Comparison of ENCODE assay signal across 1 cellular context in genomic region chr12:115341442-115341841, GRCh38.
TF ChIP-seq lines count a peak whose summit lies in the region.

No MANE protein-coding gene starts in this region.

TF ChIP-seq in GM12878, 131 proteins besides CTCF, POLR2A, EP300 and RAD21:
- TF ChIP-seq FOS (IDR thresholded peaks at IDR 0.05; ENCODE audit: borderline replicate concordance, extremely low read depth, insufficient read length): no peak
- no peak for TF ChIP-seq SIN3A (IDR thresholded peaks at IDR 0.05; ENCODE audit: low read depth, low read length)
- no peak for TF ChIP-seq NFYA (IDR thresholded peaks at IDR 0.05; ENCODE audit: borderline replicate concordance, low read depth, low read length)
- TF ChIP-seq, protein P1, sequence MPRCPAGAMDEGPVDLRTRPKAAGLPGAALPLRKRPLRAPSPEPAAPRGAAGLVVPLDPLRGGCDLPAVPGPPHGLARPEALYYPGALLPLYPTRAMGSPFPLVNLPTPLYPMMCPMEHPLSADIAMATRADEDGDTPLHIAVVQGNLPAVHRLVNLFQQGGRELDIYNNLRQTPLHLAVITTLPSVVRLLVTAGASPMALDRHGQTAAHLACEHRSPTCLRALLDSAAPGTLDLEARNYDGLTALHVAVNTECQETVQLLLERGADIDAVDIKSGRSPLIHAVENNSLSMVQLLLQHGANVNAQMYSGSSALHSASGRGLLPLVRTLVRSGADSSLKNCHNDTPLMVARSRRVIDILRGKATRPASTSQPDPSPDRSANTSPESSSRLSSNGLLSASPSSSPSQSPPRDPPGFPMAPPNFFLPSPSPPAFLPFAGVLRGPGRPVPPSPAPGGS (IDR thresholded peaks at IDR 0.05; ENCODE audit: borderline replicate concordance, insufficient read depth, low read depth, low read length, poor library complexity, severe bottlenecking): peak; percentile 83
- 0 out of 2 replicates have a peak, but pooled peaks have one; percentile 30 for TF ChIP-seq ATF2 (IDR thresholded peaks at IDR 0.05; ENCODE audit: low read length)
- TF ChIP-seq JUNB (IDR thresholded peaks at IDR 0.05): peak; percentile 22; the same call in 1 of the 2 replicates
- no peak for TF ChIP-seq KLF5 (IDR thresholded peaks at IDR 0.05; ENCODE audit: partially characterized antibody)
- peak; percentile 21; the same call in 1 of the 2 replicates for TF ChIP-seq NFIC (IDR thresholded peaks at IDR 0.05; ENCODE audit: low read depth, low read length)
- no peak for TF ChIP-seq POU2F2 (IDR thresholded peaks at IDR 0.05; ENCODE audit: borderline replicate concordance, low read depth, low read length)
- TF ChIP-seq BCL11A (IDR thresholded peaks at IDR 0.05; ENCODE audit: low read depth, low read length): peak; percentile 46; the same call in 1 of the 2 replicates
- no peak for TF ChIP-seq NR2F1 (conservative IDR thresholded peaks at IDR 0.05)
- TF ChIP-seq MTA3 (IDR thresholded peaks at IDR 0.05; ENCODE audit: borderline replicate concordance, low read length): no peak
- TF ChIP-seq BHLHE40 (IDR thresholded peaks at IDR 0.05; ENCODE audit: borderline replicate concordance in 1 of 2, low read depth in 2 of 2, low read length in 1 of 2): peak in 1 of 2 experiments; percentile 17; a peak in 1 of 4 replicates
- no peak for TF ChIP-seq SMC3 (IDR thresholded peaks at IDR 0.05; ENCODE audit: borderline replicate concordance, low read length)
- TF ChIP-seq ZNF217 (IDR thresholded peaks at IDR 0.05): no peak
- TF ChIP-seq FOXM1 (IDR thresholded peaks at IDR 0.05; ENCODE audit: low read depth, low read length): 0 out of 2 replicates have a peak, but pooled peaks have one; percentile 16
- no peak for TF ChIP-seq SREBF2 (IDR thresholded peaks at IDR 0.05; ENCODE audit: low read length)
- TF ChIP-seq, protein P2, sequence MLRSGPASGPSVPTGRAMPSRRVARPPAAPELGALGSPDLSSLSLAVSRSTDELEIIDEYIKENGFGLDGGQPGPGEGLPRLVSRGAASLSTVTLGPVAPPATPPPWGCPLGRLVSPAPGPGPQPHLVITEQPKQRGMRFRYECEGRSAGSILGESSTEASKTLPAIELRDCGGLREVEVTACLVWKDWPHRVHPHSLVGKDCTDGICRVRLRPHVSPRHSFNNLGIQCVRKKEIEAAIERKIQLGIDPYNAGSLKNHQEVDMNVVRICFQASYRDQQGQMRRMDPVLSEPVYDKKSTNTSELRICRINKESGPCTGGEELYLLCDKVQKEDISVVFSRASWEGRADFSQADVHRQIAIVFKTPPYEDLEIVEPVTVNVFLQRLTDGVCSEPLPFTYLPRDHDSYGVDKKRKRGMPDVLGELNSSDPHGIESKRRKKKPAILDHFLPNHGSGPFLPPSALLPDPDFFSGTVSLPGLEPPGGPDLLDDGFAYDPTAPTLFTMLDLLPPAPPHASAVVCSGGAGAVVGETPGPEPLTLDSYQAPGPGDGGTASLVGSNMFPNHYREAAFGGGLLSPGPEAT (IDR thresholded peaks at IDR 0.05; ENCODE audit: low read depth): no peak
- no peak for TF ChIP-seq ATF7 (IDR thresholded peaks at IDR 0.05; ENCODE audit: low read depth)
- no peak for TF ChIP-seq E2F8 (IDR thresholded peaks at IDR 0.05; ENCODE audit: low read depth, partially characterized antibody)
TF ChIP-seq in GM12878: peak in this region for 7.
